In genomic region chr20:45051497-45052060, GRCh38 we compare ENCODE assay signal across 1 cellular context.
TF ChIP-seq lines count a peak whose summit lies in the region.

No MANE protein-coding gene starts in this region.

TF ChIP-seq in GM12878, 131 proteins besides CTCF, POLR2A, EP300 and RAD21 (continued from another document and continues in another):
- TF ChIP-seq REST (IDR thresholded peaks at IDR 0.05; ENCODE audit: low read depth, low read length) (no peak), KDM1A (IDR thresholded peaks at IDR 0.05; ENCODE audit: borderline replicate concordance) (no peak), ZNF274 (IDR thresholded peaks at IDR 0.05; ENCODE audit: insufficient read depth, insufficient read length) (no peak), NR2C2 (IDR thresholded peaks at IDR 0.05; ENCODE audit: borderline replicate concordance, control insufficient read depth, insufficient read length, low read depth) (no peak), BCLAF1 (IDR thresholded peaks at IDR 0.05) (no peak), LARP7 (IDR thresholded peaks at IDR 0.05) (no peak), BCL11A (IDR thresholded peaks at IDR 0.05; ENCODE audit: low read depth, low read length) (peak; percentile 61; the same call in 1 of the 2 replicates), TCF3 (IDR thresholded peaks at IDR 0.05; ENCODE audit: borderline replicate concordance, insufficient read depth, low read depth, low read length) (no peak), EED (IDR thresholded peaks at IDR 0.05; ENCODE audit: low read depth) (no peak), IKZF1 (conservative IDR thresholded peaks at IDR 0.05) (peak; percentile 76), HDAC6 (IDR thresholded peaks at IDR 0.05; ENCODE audit: unreplicated experiment) (no peak), ZBTB33 (IDR thresholded peaks at IDR 0.05) (no peak), RCOR1 (conservative IDR thresholded peaks at IDR 0.05; ENCODE audit: low read depth, low read length) (no peak), RELB (IDR thresholded peaks at IDR 0.05; ENCODE audit: low read depth) (peak; percentile 67; the same call in 1 of the 2 replicates), ZNF24 (IDR thresholded peaks at IDR 0.05) (no peak), CBX5 (IDR thresholded peaks at IDR 0.05; ENCODE audit: low read depth) (no peak), NFXL1 (IDR thresholded peaks at IDR 0.05; ENCODE audit: borderline replicate concordance) (no peak), NRF1 (conservative IDR thresholded peaks at IDR 0.05; ENCODE audit: low read depth, low read length) (no peak), CEBPB (IDR thresholded peaks at IDR 0.05; ENCODE audit: borderline replicate concordance in 1 of 2, low read depth in 2 of 2, low read length in 2 of 2) (0 out of 4 replicates have a peak, but pooled peaks of 1 of the 2 experiments have one; percentile 23), BHLHE40 (IDR thresholded peaks at IDR 0.05; ENCODE audit: borderline replicate concordance in 1 of 2, low read depth in 2 of 2, low read length in 1 of 2) (peak; percentile 23 to 40; a peak in 1 of 4 replicates), GATAD2B (conservative IDR thresholded peaks at IDR 0.05; ENCODE audit: low read depth) (peak; percentile 69), ZNF592 (IDR thresholded peaks at IDR 0.05) (peak; percentile 72; the same call in 1 of the 2 replicates), BMI1 (IDR thresholded peaks at IDR 0.05; ENCODE audit: borderline replicate concordance) (no peak), IRF4 (IDR thresholded peaks at IDR 0.05; ENCODE audit: low read depth, low read length) (no peak), TAF1 (IDR thresholded peaks at IDR 0.05; ENCODE audit: borderline replicate concordance, low read depth, low read length) (no peak), MLLT1 (IDR thresholded peaks at IDR 0.05) (peak; percentile 61; the same call in 1 of the 2 replicates), TARDBP (IDR thresholded peaks at IDR 0.05; ENCODE audit: borderline replicate concordance) (no peak), ZZZ3 (IDR thresholded peaks at IDR 0.05; ENCODE audit: control insufficient read depth, insufficient read length, low read depth) (no peak), NBN (IDR thresholded peaks at IDR 0.05) (peak; percentile 71), USF1 (IDR thresholded peaks at IDR 0.05; ENCODE audit: borderline replicate concordance, extremely low read length, insufficient read depth, low read depth, low read length) (no peak), SIX5 (IDR thresholded peaks at IDR 0.05; ENCODE audit: low read depth, low read length, severe bottlenecking) (no peak), SKIL (IDR thresholded peaks at IDR 0.05; ENCODE audit: low read depth, poor library complexity, severe bottlenecking) (peak; percentile 59), BACH1 (IDR thresholded peaks at IDR 0.05; ENCODE audit: borderline replicate concordance) (peak; percentile 60; the same call in 1 of the 2 replicates), DPF2 (IDR thresholded peaks at IDR 0.05) (peak; percentile 77), TCF7 (IDR thresholded peaks at IDR 0.05; ENCODE audit: borderline replicate concordance) (no peak), POU2F2 (IDR thresholded peaks at IDR 0.05; ENCODE audit: borderline replicate concordance, low read depth, low read length) (no peak), HDAC2 (IDR thresholded peaks at IDR 0.05) (no peak), HCFC1 (IDR thresholded peaks at IDR 0.05; ENCODE audit: low read length) (no peak), CHD1 (IDR thresholded peaks at IDR 0.05; ENCODE audit: low read depth, low read length) (no peak), HDGF (IDR thresholded peaks at IDR 0.05) (no peak), CHD4 (IDR thresholded peaks at IDR 0.05) (no peak), STAT1 (conservative IDR thresholded peaks at IDR 0.05) (no peak), ESRRA (IDR thresholded peaks at IDR 0.05; ENCODE audit: low read length) (no peak), ZNF384 (IDR thresholded peaks at IDR 0.05; ENCODE audit: borderline replicate concordance, low read depth, low read length) (no peak), SPI1 (IDR thresholded peaks at IDR 0.05; ENCODE audit: borderline replicate concordance, insufficient read depth, low read depth, low read length) (no peak)
